In the genomic region with DNA sequence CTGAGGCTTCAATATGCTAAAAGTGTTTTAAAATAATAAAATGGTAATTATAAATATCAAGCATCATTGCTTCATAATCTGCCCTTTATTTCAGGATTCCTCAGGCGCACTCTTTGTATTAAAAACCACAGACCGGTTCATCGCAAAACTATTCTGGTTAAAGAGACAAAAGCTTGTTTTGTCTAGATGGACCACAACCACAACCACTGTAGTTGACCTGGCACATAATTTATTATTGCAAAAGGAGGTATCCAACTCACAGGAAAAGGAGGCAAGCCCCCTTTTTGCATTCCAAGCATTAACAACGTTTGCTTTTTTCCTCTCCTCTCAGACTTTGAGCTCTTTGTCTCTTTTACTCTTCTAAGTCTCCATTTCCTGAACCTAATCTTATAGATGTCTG, we compare ENCODE assay signal across 1 cellular context.
TF ChIP-seq lines count a peak whose summit lies in the region.

No MANE protein-coding gene starts in this region.

TF ChIP-seq in IMR-90, 13 proteins besides CTCF, POLR2A, EP300 and RAD21 (continued from another document):
- TF ChIP-seq CEBPB (IDR thresholded peaks at IDR 0.05; ENCODE audit: low read depth, low read length) (peak; percentile 67), FOS (IDR thresholded peaks at IDR 0.05; ENCODE audit: low read depth, low read length) (no peak; the same call in 1 of the 2 replicates), SMC3 (IDR thresholded peaks at IDR 0.05; ENCODE audit: low read depth, low read length) (no peak), MAFK (IDR thresholded peaks at IDR 0.05; ENCODE audit: low read depth, low read length) (no peak), RFX5 (IDR thresholded peaks at IDR 0.05; ENCODE audit: low read depth, low read length) (no peak), BHLHE40 (IDR thresholded peaks at IDR 0.05; ENCODE audit: low read depth, low read length) (no peak), NFE2L2 (IDR thresholded peaks at IDR 0.05; ENCODE audit: low read depth, low read length) (no peak)
